2 cellular contexts compared by ENCODE assay signal in genomic region chr9:136092353-136092650, GRCh38.
A peak's percentile ranks its signal among the peaks of the same experiment; 100 is the strongest.
TF ChIP-seq lines count a peak whose summit lies in the region.

No MANE protein-coding gene starts in this region.

TF ChIP-seq in K562, 482 proteins besides CTCF, POLR2A, EP300 and RAD21:
- TF ChIP-seq ZBTB33 (CRISPR knock-in tag; IDR thresholded peaks at IDR 0.05): peak; percentile 97
- no peak for TF ChIP-seq ZNF586 (CRISPR knock-in tag; conservative IDR thresholded peaks at IDR 0.05)
- no peak for TF ChIP-seq HOMEZ (CRISPR knock-in tag; IDR thresholded peaks at IDR 0.05)
- TF ChIP-seq CHD2 (IDR thresholded peaks at IDR 0.05; ENCODE audit: low read depth, low read length): no peak

TF ChIP-seq in HEK293T, 16 proteins besides CTCF, POLR2A, EP300 and RAD21 (continued from another document):
- TF ChIP-seq ZNF384 (IDR thresholded peaks at IDR 0.05) (no peak), SP1 (IDR thresholded peaks at IDR 0.05) (no peak)
